8 cellular contexts compared by ENCODE assay signal in genomic region chr2:143083636-143084035, GRCh38. TPM values are rescaled to one million over a fixed set of nuclear protein-coding genes. Genes with fewer than 3 reads are reported as not detected.
DNase-seq lines count a peak whose midpoint lies in the region; ATAC-seq lines count a peak whose summit lies in the region.

No MANE protein-coding gene starts in this region.

- H3K4me1 Mint-ChIP-seq in activated T-helper 17 cell treated with anti-CD3 and anti-CD28 coated beads, Interleukin-2, amount 50 U/mL, for 72 hours = peaks cover 20% of the 10 kb centered on the region

- H3K27me3 Mint-ChIP-seq in activated T-helper 17 cell treated with anti-CD3 and anti-CD28 coated beads, Interleukin-2, amount 50 U/mL, for 72 hours = no peaks in the 10 kb centered on the region

- DNase-seq in EH (ENCODE audit: low read depth) (peak; percentile 73), myocyte (ENCODE audit: low read depth) (peak; percentile 30), inferior parietal cortex (ENCODE audit: extremely low spot score) (no peak), putamen (ENCODE audit: low spot score) (no peak), DMS 273 treated with DMSO at 0.1 percent for 48 hours (lab: John Stamatoyannopoulos, UW) (no peak)

- peaks cover 3% of the 10 kb centered on the region for H3K9me3 Mint-ChIP-seq in activated T-helper 17 cell treated with anti-CD3 and anti-CD28 coated beads, Interleukin-2, amount 50 U/mL, for 72 hours

- ATAC-seq in HG03442 (IDR thresholded peaks at IDR 0.05; ENCODE audit: unreplicated experiment) (peak; percentile 74), HG02571 (IDR thresholded peaks at IDR 0.05; ENCODE audit: unreplicated experiment) (no peak)
- ATAC-seq in activated T-helper 17 cell treated with anti-CD3 and anti-CD28 coated beads, Interleukin-2, amount 50 U/mL, for 72 hours (replicated peaks) = peak; percentile 82

- no peaks in the 10 kb centered on the region for H3K36me3 Mint-ChIP-seq in activated T-helper 17 cell treated with anti-CD3 and anti-CD28 coated beads, Interleukin-2, amount 50 U/mL, for 72 hours (ENCODE audit: low read depth)

- H3K4me3 Mint-ChIP-seq in activated T-helper 17 cell treated with anti-CD3 and anti-CD28 coated beads, Interleukin-2, amount 50 U/mL, for 72 hours = peak overlapping the region; percentile 35

- H3K27ac Mint-ChIP-seq in activated T-helper 17 cell treated with anti-CD3 and anti-CD28 coated beads, Interleukin-2, amount 50 U/mL, for 72 hours = no peak overlapping the region

RNA-seq across cellular contexts. Expression of gene ARHGAP15, which starts 45.6 kb away (rescaled TPM):
- 10 to 100 TPM; 93.3 to 98.3 TPM for total RNA-seq in activated T-helper 17 cell treated with anti-CD3 and anti-CD28 coated beads, Interleukin-2, amount 50 U/mL, for 72 hours
- total RNA-seq in myocyte = not detected in 2 replicates
- polyA plus RNA-seq in myocyte (2012) = not detected

Comparison
In these comparisons a context has a peak if more than half of its experiments do, and no peak if none do; other contexts are left out.
1. DNase-seq: peak in EH (single experiment) and myocyte (single experiment); none in inferior parietal cortex (single experiment), putamen (single experiment) and DMS 273 treated with DMSO at 0.1 percent for 48 hours (single experiment).
2. RNA of gene ARHGAP15, which starts 45.6 kb away (total RNA-seq): 93.3 to 98.3 TPM in activated T-helper 17 cell treated with anti-CD3 and anti-CD28 coated beads, Interleukin-2, amount 50 U/mL, for 72 hours; not detected in myocyte; every median in the first group is over 10 times any median in the second.